Comparison of ENCODE assay signal across 1 cellular context in the genomic region with DNA sequence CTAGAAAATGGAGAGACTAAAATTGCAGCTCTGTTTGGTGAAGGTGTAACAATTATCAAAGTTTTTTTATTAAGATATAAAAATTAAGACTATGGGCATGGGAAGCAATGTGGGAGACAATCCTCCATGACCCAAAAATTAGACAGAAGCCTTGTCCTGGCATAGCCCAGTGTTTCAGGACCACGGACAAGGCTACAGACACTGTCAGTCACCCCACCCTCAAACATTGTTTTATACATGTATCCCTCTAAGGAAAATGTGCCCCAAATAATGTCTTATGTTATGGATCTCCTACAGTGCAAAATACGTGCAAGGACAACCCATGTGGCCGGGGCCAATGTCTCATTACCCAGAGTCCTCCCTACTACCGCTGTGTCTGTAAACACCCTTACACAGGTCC.
TF ChIP-seq lines count a peak whose summit lies in the region.

No MANE protein-coding gene starts in this region.

TF ChIP-seq in H1, 55 proteins besides CTCF, POLR2A, EP300 and RAD21:
- no peak for TF ChIP-seq YY1 (IDR thresholded peaks at IDR 0.05; ENCODE audit: low read depth, low read length)
- TF ChIP-seq SIN3A (conservative IDR thresholded peaks at IDR 0.05 in 1 of 2, IDR thresholded peaks at IDR 0.05 in 1 of 2; ENCODE audit: low read depth in 1 of 2, low read length in 2 of 2) = 0 out of 4 replicates have a peak, but pooled peaks of 1 of the 2 experiments have one; percentile 32
